ENCODE assay signal across 8 cellular contexts in the genomic region with DNA sequence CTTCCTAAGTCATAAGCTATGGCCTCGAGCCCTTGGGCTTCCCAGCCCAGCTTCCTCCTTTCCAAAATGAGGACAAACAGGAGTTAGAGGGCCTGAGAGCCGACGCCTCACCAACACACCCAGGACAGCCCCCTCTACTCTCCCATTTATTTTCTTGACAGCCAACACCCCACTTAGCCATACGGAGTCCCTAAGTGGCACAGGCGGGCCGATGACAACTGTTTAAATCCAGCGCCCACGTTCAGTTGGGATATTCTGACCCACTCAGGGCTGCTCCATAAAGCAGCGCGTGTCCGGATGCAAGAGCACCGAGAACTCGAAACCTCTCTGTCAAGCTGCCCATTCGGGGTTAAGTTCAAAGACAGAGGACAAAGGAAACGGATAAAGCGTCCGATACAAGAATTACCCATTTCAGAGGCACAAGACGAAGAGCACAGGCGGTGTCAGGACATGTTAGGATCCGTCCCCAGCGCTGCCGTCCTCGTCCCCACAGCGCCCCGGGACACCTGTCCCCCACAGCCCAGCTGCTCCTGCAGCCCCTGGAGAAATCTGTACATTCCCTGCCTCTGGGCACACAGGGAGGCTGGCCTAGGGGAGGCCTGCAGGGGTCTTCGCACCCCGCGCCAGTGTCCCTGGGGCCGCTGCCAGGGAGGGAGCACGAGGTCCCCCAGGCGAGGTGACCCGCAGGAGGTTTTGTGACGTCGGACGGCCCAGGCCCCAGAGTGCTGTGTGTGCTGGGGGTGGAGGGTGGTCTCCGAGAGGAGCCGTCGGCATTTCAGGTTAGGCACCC. TPM values are rescaled to one million over a fixed set of nuclear protein-coding genes. Genes with fewer than 3 reads are reported as not detected.
DNase-seq lines count a peak whose midpoint lies in the region; TF ChIP-seq lines count a peak whose summit lies in the region.

No MANE protein-coding gene starts in this region.

- intact Hi-C loops in colonic mucosa (cut with DNase I), result no loop called here
- intact Hi-C loops in uterus (cut with DNase I; ENCODE audit: low total_unique reads), result no loop called here

- peak overlapping the region; percentile 66 for H3K27ac ChIP-seq in colonic mucosa
- H3K27ac ChIP-seq in uterus, result peak overlapping the region; percentile 3 to 66

- DNase-seq in HFFc6 (no peak), RPMI7951 (ENCODE audit: low read depth) (peak; percentile 7), colonic mucosa (peak; percentile 40), mesothelial cell of epicardium (ENCODE audit: low spot score in 2 of 2, unreplicated experiment in 2 of 2) (peak in 1 of 2 experiments; percentile 45), uterus (no peak), SKM-1 (lab: John Stamatoyannopoulos, UW; ENCODE audit: unreplicated experiment) (no peak), epidermal melanocyte (ENCODE audit: insufficient read length, low spot score) (no peak)

- peak overlapping the region; percentile 84 for H3K27ac Mint-ChIP-seq in HFFc6
- H3K27ac Mint-ChIP-seq in mesothelial cell of epicardium, result peak overlapping the region; percentile 86

- H3K4me1 Mint-ChIP-seq in HFFc6 (ENCODE audit: low read depth) (peaks cover 11% of the 10 kb centered on the region), mesothelial cell of epicardium (peaks cover 15% of the 10 kb centered on the region)

- H3K4me1 ChIP-seq in colonic mucosa (no peaks in the 10 kb centered on the region), uterus (peaks cover 0 to 3% of the 10 kb centered on the region in 2 donors)

- H3K4me3 Mint-ChIP-seq in HFFc6 (peak overlapping the region; percentile 96), mesothelial cell of epicardium (peak overlapping the region; percentile 89)

- H3K36me3 ChIP-seq in colonic mucosa (no peaks in the 10 kb centered on the region), uterus (no peaks in the 10 kb centered on the region)

- no peaks in the 10 kb centered on the region for H3K9me3 ChIP-seq in colonic mucosa
- no peaks in the 10 kb centered on the region for H3K9me3 ChIP-seq in uterus

- no peaks in the 10 kb centered on the region for H3K9me3 Mint-ChIP-seq in HFFc6
- H3K9me3 Mint-ChIP-seq in mesothelial cell of epicardium, result no peaks in the 10 kb centered on the region

- TF ChIP-seq CTCF in GM12875 (IDR thresholded peaks at IDR 0.05; ENCODE audit: borderline replicate concordance, insufficient read depth, low read depth, low read length) (no peak), HFFc6 (IDR thresholded peaks at IDR 0.05) (no peak), colonic mucosa (IDR thresholded peaks at IDR 0.05) (no peak), mesothelial cell of epicardium (IDR thresholded peaks at IDR 0.05; ENCODE audit: unreplicated experiment) (no peak), uterus (IDR thresholded peaks at IDR 0.05) (no peak)

- H3K9ac ChIP-seq in colonic mucosa (ENCODE audit: low read depth in 2 of 2, low read length in 2 of 2), result peak overlapping the region; percentile 76 to 83

- no peak for TF ChIP-seq POLR2A in uterus (IDR thresholded peaks at IDR 0.05)

- no peaks in the 10 kb centered on the region for H3K36me3 Mint-ChIP-seq in HFFc6 (ENCODE audit: low read depth)
- no peaks in the 10 kb centered on the region for H3K36me3 Mint-ChIP-seq in mesothelial cell of epicardium

- H3K27me3 ChIP-seq in colonic mucosa (no peaks in the 10 kb centered on the region), uterus (no peaks in the 10 kb centered on the region)

- H3K27me3 Mint-ChIP-seq in HFFc6 (ENCODE audit: insufficient read depth), result peaks cover 1% of the 10 kb centered on the region; the same call in 1 of the 2 replicates
- no peaks in the 10 kb centered on the region for H3K27me3 Mint-ChIP-seq in mesothelial cell of epicardium (ENCODE audit: low read depth)

- H3K4me3 ChIP-seq in GM12875 (ENCODE audit: low read depth, low read length), result peak overlapping the region; percentile 94
- H3K4me3 ChIP-seq in colonic mucosa, result peak overlapping the region; percentile 88
- H3K4me3 ChIP-seq in uterus, result peak overlapping the region; percentile 49 to 55

RNA-seq across cellular contexts. Expression of gene PRKX, which starts 1.2 kb away (rescaled TPM):
- 10 to 100 TPM in 2 of 6 experiments, 1 to 10 TPM in 4; 8.2 to 12.2 (median 9.3) TPM for total RNA-seq in HFFc6 (2021; fragmentation: NEBNext Ultra II Directional; extraction: Animal tissue kit (Norgen Biotek cat#: 25700))
- total RNA-seq in RPMI7951 (2014; rRNA removed; shearing (Covaris generic)), result 3.5 and 4.7 TPM in 2 replicates
- total RNA-seq in colonic mucosa (10 to 100 TPM; 32.4 to 38.2 TPM), mesothelial cell of epicardium (57.3 to 59.3 TPM (median 58.8 TPM) in 3 replicates), uterus (10 to 100 TPM in 3 of 4 donors, 1 to 10 TPM in 1; 8.5 to 27.9 (median 12.0) TPM)

Comparison
In these comparisons a context has a peak if more than half of its experiments do, and no peak if none do; other contexts are left out.
1. DNase-seq: peak in RPMI7951 (single experiment) and colonic mucosa (single experiment); none in HFFc6 (single experiment), uterus (0 of 2), SKM-1 (single experiment) and epidermal melanocyte (single experiment).
2. Peak in every context shown above with its lines, with median percentiles within 50 percentile points of each other: H3K4me3 ChIP-seq.